In the genomic region with DNA sequence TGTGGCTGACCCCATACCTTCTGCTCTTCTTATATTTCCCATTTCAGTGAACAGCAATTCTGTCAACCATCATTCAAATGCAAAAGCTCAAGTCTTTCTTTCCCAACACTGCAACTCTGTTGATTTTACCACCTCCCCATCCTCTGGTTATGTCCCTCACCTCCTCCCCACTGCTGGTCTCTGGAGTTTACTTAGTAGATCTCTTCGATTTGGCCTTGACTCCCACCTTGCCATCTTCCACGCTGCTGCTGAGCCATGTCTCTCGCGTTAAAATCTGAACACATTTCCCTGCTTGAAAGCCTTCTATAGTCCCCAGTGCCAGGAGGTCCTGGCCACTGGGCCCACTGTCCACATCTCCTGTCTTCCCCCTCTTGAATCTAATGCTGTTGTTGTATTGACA, we compare ENCODE assay signal across 16 cellular contexts.
DNase-seq lines count a peak whose midpoint lies in the region; ATAC-seq, FAIRE-seq and TF ChIP-seq lines count a peak whose summit lies in the region.
"Had no signal": no experiment of that assay in that cellular context is flagged by ENCODE, and none has a peak within 500 bp of the region (broad histone marks: within the 10 kb centered on the region; RNA-seq: fewer than 3 reads in every experiment).

No MANE protein-coding gene starts in this region.

- H3K36me3 Mint-ChIP-seq in T-helper 1 cell treated with Interleukin-12 subunit alpha and Interleukin-12 subunit beta and Interleukin-4 antibody, amounts not matched to agents 30 μg/mL and 1 μg/mL, for 36 hours (ENCODE audit: low read depth), result peaks cover 31% of the 10 kb centered on the region
- H3K36me3 Mint-ChIP-seq in stimulated activated naive CD8-positive, alpha-beta T cell treated with anti-CD3 and anti-CD28 coated beads, Interleukin-15, Interleukin-2, amounts not matched to agents 100 ng/mL and 50 ng/mL, for 24 hours (ENCODE audit: low read depth), result peaks cover 24% of the 10 kb centered on the region

- H3K36me3 ChIP-seq in bronchial epithelial cell (ENCODE audit: control insufficient read depth, insufficient read depth, low read length), result no peaks in the 10 kb centered on the region
- H3K36me3 ChIP-seq in thymus (ENCODE audit: control insufficient read depth, insufficient read depth), result peaks cover 4% of the 10 kb centered on the region
- H3K36me3 ChIP-seq: BE2C, Peyer's patch had no signal

- DNase-seq in T-helper 1 cell (no peak), bronchial epithelial cell (ENCODE audit: low read depth) (no peak), GM19239 (ENCODE audit: insufficient read length, low spot score) (no peak), NCI-H146 (lab: John Stamatoyannopoulos, UW) (no peak)
- no peak for DNase-seq in stimulated activated naive CD8-positive, alpha-beta T cell treated with anti-CD3 and anti-CD28 coated beads, Interleukin-15, amount 100 ng/mL, for 72 hours
- DNase-seq: BE2C, EL, GOT3, NCI-H1092, NCI-H510A treated with DMSO at 0.1 percent for 48 hours, Peyer's patch had no signal

- H3K4me1 Mint-ChIP-seq in T-helper 1 cell treated with Interleukin-12 subunit alpha and Interleukin-12 subunit beta and Interleukin-4 antibody, amounts not matched to agents 30 μg/mL and 1 μg/mL, for 36 hours (ENCODE audit: low read depth), result peaks cover 23% of the 10 kb centered on the region
- peaks cover 83% of the 10 kb centered on the region for H3K4me1 Mint-ChIP-seq in stimulated activated naive CD8-positive, alpha-beta T cell treated with anti-CD3 and anti-CD28 coated beads, Interleukin-15, Interleukin-2, amounts not matched to agents 100 ng/mL and 50 ng/mL, for 24 hours (ENCODE audit: low read depth)
- H3K4me1 Mint-ChIP-seq in stimulated activated naive CD8-positive, alpha-beta T cell treated with anti-CD3 and anti-CD28 coated beads, Interleukin-15, amount 100 ng/mL, for 72 hours, result peaks cover 65% of the 10 kb centered on the region

- peak overlapping the region; percentile 7 for H3K27ac Mint-ChIP-seq in T-helper 1 cell treated with Interleukin-12 subunit alpha and Interleukin-12 subunit beta and Interleukin-4 antibody, amounts not matched to agents 30 μg/mL and 1 μg/mL, for 36 hours
- H3K27ac Mint-ChIP-seq in stimulated activated naive CD8-positive, alpha-beta T cell treated with anti-CD3 and anti-CD28 coated beads, Interleukin-15, Interleukin-2, amounts not matched to agents 100 ng/mL and 50 ng/mL, for 24 hours, result peak overlapping the region; percentile 57
- no peak overlapping the region for H3K27ac Mint-ChIP-seq in stimulated activated naive CD8-positive, alpha-beta T cell treated with anti-CD3 and anti-CD28 coated beads, Interleukin-15, amount 100 ng/mL, for 72 hours

- no peak for TF ChIP-seq CTCF in bronchial epithelial cell (IDR thresholded peaks at IDR 0.05; ENCODE audit: insufficient read depth, low read length, severe bottlenecking)

- WGBS in thymus, result 98% methylated on average over 4 of the region's 4 CpGs

- H3K27me3 Mint-ChIP-seq in T-helper 1 cell treated with Interleukin-12 subunit alpha and Interleukin-12 subunit beta and Interleukin-4 antibody, amounts not matched to agents 30 μg/mL and 1 μg/mL, for 36 hours (ENCODE audit: low read depth), result no peaks in the 10 kb centered on the region
- H3K27me3 Mint-ChIP-seq in stimulated activated naive CD8-positive, alpha-beta T cell treated with anti-CD3 and anti-CD28 coated beads, Interleukin-15, Interleukin-2, amounts not matched to agents 100 ng/mL and 50 ng/mL, for 24 hours, result no peaks in the 10 kb centered on the region
- no peaks in the 10 kb centered on the region for H3K27me3 Mint-ChIP-seq in stimulated activated naive CD8-positive, alpha-beta T cell treated with anti-CD3 and anti-CD28 coated beads, Interleukin-15, amount 100 ng/mL, for 72 hours

- peak; percentile 23 for FAIRE-seq in bronchial epithelial cell (lab: Jason Lieb, UNC)
- FAIRE-seq in GM19239 (lab: Jason Lieb, UNC), result no peak

- ATAC-seq in stimulated activated naive CD8-positive, alpha-beta T cell treated with anti-CD3 and anti-CD28 coated beads, Interleukin-15, amount 100 ng/mL, for 72 hours, result no peak
- ATAC-seq: Right ventricle myocardium inferior had no signal

- H3K27me3 ChIP-seq in bronchial epithelial cell (ENCODE audit: control insufficient read depth, insufficient read depth, low read length) (no peaks in the 10 kb centered on the region), thymus (ENCODE audit: control insufficient read depth, insufficient read depth) (no peaks in the 10 kb centered on the region)
- H3K27me3 ChIP-seq: BE2C, Peyer's patch had no signal

- peaks cover 13% of the 10 kb centered on the region for H3K4me1 ChIP-seq in thymus (ENCODE audit: control insufficient read depth, insufficient read depth, low read length)
- H3K4me1 ChIP-seq: BE2C, Peyer's patch had no signal

- no peak overlapping the region for H3K4me3 ChIP-seq in bronchial epithelial cell (ENCODE audit: low read depth, low read length)
- no peak overlapping the region for H3K4me3 ChIP-seq in thymus (ENCODE audit: low read length)
- H3K4me3 ChIP-seq: Peyer's patch had no signal

- H3K9me3 Mint-ChIP-seq in T-helper 1 cell treated with Interleukin-12 subunit alpha and Interleukin-12 subunit beta and Interleukin-4 antibody, amounts not matched to agents 30 μg/mL and 1 μg/mL, for 36 hours, result no peaks in the 10 kb centered on the region
- H3K9me3 Mint-ChIP-seq in stimulated activated naive CD8-positive, alpha-beta T cell treated with anti-CD3 and anti-CD28 coated beads, Interleukin-15, Interleukin-2, amounts not matched to agents 100 ng/mL and 50 ng/mL, for 24 hours, result peaks cover 9% of the 10 kb centered on the region
- peaks cover 0 to 9% of the 10 kb centered on the region in 2 donors for H3K9me3 Mint-ChIP-seq in stimulated activated naive CD8-positive, alpha-beta T cell treated with anti-CD3 and anti-CD28 coated beads, Interleukin-15, amount 100 ng/mL, for 72 hours

- peak overlapping the region; percentile 22 for H3K27ac ChIP-seq in thymus (ENCODE audit: low read depth)
- H3K27ac ChIP-seq: 22Rv1, Peyer's patch had no signal

- no peaks in the 10 kb centered on the region for H3K9me3 ChIP-seq in thymus (ENCODE audit: control insufficient read depth)
- H3K9me3 ChIP-seq: BE2C, Peyer's patch had no signal

- no peak overlapping the region for H3K4me3 Mint-ChIP-seq in T-helper 1 cell treated with Interleukin-12 subunit alpha and Interleukin-12 subunit beta and Interleukin-4 antibody, amounts not matched to agents 30 μg/mL and 1 μg/mL, for 36 hours
- H3K4me3 Mint-ChIP-seq in stimulated activated naive CD8-positive, alpha-beta T cell treated with anti-CD3 and anti-CD28 coated beads, Interleukin-15, Interleukin-2, amounts not matched to agents 100 ng/mL and 50 ng/mL, for 24 hours, result no peak overlapping the region
- H3K4me3 Mint-ChIP-seq in stimulated activated naive CD8-positive, alpha-beta T cell treated with anti-CD3 and anti-CD28 coated beads, Interleukin-15, amount 100 ng/mL, for 72 hours, result peak overlapping the region in 1 of 2 donors; percentile 3

Comparison
In these comparisons a context has a peak if more than half of its experiments do, and no peak if none do; other contexts are left out.
1. H3K27ac Mint-ChIP-seq: peak in T-helper 1 cell treated with Interleukin-12 subunit alpha and Interleukin-12 subunit beta and Interleukin-4 antibody, amounts not matched to agents 30 μg/mL and 1 μg/mL, for 36 hours (single experiment) and stimulated activated naive CD8-positive, alpha-beta T cell treated with anti-CD3 and anti-CD28 coated beads, Interleukin-15, Interleukin-2, amounts not matched to agents 100 ng/mL and 50 ng/mL, for 24 hours (single experiment); none in stimulated activated naive CD8-positive, alpha-beta T cell treated with anti-CD3 and anti-CD28 coated beads, Interleukin-15, amount 100 ng/mL, for 72 hours (0 of 2).